Comparison of ENCODE assay signal across 1 cellular context in the genomic region with DNA sequence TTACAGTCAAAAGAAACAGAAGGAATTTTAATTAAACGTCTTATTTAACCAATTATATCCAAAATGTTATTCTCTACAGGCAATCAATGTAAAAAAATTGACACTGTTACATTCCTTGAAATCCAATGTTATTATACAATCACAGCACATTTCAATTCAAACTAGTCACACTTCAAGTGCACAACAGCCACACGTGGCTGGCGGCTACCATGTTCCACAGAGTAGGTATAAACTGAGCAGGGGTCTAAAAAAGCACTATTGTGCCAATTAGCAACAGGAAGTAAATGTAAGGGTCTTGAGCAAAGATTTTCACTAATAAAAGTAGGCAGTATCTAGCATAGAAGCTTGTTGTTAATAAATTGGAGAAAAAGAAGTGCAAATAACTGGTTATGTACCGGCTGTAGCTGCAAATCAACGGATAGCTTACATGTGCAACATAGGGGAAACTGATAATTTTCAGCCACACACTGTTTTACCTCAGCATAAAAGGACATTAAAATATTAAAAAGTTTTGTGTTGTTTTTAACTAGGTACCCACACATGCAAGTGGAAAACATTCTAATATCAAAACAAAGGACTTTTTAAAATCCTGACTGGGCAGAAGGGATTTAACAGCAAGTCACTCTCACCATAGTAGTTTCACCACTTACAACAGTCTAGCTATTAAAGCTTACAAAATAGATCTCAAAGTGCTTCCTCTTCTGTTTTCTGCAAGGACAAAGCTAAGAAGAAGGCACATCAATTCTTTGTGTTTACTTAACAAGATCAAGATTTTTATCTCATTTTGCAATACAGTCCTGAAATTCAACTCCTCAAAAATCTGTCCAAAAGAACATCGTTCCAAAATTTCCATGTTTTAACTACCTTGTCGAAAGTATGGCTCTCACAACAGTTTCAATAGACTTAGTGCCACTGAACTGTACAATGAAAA.
TF ChIP-seq lines count a peak whose summit lies in the region.

No MANE protein-coding gene starts in this region.

TF ChIP-seq in SK-N-SH treated with all-trans-retinoic acid at 6 μM for 48 hours, 23 proteins besides CTCF, POLR2A, EP300 and RAD21 (continued from another document):
- no peak for TF ChIP-seq ESRRG (CRISPR knock-in tag; IDR thresholded peaks at IDR 0.05)
- no peak for TF ChIP-seq ZNF565 (CRISPR knock-in tag; conservative IDR thresholded peaks at IDR 0.05; ENCODE audit: low read depth)
- no peak for TF ChIP-seq PATZ1 (CRISPR knock-in tag; IDR thresholded peaks at IDR 0.05; ENCODE audit: borderline replicate concordance)
- TF ChIP-seq ZC3H10 (CRISPR knock-in tag; IDR thresholded peaks at IDR 0.05): no peak
- no peak for TF ChIP-seq RARB (CRISPR knock-in tag; IDR thresholded peaks at IDR 0.05)
- TF ChIP-seq ZNF70 (CRISPR knock-in tag; IDR thresholded peaks at IDR 0.05): no peak
- TF ChIP-seq ZNF8 (CRISPR knock-in tag; IDR thresholded peaks at IDR 0.05): no peak
- TF ChIP-seq CSDC2 (CRISPR knock-in tag; IDR thresholded peaks at IDR 0.05): no peak
- TF ChIP-seq, protein P1, sequence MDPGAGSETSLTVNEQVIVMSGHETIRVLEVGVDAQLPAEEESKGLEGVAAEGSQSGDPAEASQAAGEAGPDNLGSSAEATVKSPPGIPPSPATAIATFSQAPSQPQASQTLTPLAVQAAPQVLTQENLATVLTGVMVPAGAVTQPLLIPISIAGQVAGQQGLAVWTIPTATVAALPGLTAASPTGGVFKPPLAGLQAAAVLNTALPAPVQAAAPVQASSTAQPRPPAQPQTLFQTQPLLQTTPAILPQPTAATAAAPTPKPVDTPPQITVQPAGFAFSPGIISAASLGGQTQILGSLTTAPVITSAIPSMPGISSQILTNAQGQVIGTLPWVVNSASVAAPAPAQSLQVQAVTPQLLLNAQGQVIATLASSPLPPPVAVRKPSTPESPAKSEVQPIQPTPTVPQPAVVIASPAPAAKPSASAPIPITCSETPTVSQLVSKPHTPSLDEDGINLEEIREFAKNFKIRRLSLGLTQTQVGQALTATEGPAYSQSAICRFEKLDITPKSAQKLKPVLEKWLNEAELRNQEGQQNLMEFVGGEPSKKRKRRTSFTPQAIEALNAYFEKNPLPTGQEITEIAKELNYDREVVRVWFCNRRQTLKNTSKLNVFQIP (CRISPR knock-in tag; IDR thresholded peaks at IDR 0.05; ENCODE audit: borderline replicate concordance, low read depth): no peak
